8 cellular contexts compared by ENCODE assay signal in the genomic region with DNA sequence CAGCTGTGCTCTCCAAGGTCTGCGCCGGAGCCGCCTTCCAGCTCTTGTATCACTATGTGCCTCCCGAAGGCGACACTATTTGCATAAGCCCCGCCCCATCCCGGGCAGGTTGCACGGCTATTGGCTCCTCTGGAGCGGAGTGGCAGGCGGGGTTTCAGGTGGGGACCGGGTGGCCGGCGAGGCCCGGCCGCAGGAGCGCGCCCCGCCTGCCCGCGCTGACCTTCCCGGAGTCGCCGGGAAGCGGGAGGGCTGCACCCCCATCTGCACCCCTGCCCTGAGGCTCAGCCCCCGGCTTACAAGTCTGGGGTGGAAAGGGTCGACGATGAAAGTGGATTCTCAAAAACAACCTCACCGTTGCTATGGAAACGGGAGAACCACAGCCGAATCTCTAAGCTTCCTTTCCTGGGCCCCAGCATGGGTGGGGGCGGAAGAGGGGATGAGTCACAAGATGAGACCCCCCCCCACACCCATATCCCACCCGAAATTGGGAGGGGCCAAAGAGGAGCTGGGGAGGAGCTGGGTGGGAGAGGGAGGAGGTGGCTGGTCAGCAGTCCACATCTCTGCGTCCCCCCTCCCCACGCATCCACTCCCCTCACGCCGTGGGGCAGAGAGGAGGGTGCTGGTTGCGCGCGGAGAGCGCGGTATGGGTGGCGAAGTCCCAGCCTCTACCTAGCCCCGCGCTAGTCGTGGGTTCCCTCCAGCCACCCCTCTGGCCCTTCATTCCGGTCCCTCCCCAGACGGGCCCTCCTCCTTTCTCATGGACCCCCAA. TPM values are rescaled to one million over a fixed set of nuclear protein-coding genes. Genes with fewer than 3 reads are reported as not detected.
A peak's percentile ranks its signal among the peaks of the same experiment; 100 is the strongest.
DNase-seq lines count a peak whose midpoint lies in the region; ATAC-seq and TF ChIP-seq lines count a peak whose summit lies in the region.

A gene (minus strand): TSS at position 51 of the 769 bp plus-strand sequence. CDS start 6,830 bp downstream, outside the sequence.

- no peak within 1 kb of the TSS for H3K27ac Mint-ChIP-seq in Caco-2 (ENCODE audit: unreplicated experiment)

- H3K9me3 ChIP-seq in Caco-2 (no peaks in the 10 kb centered on the region), Loucy (ENCODE audit: insufficient read depth, low read depth, low read length) (no peaks in the 10 kb centered on the region), SJCRH30 (replicated peaks) (no peaks in the 10 kb centered on the region), gastroesophageal sphincter (no peaks in the 10 kb centered on the region), neutrophil (no peaks in the 10 kb centered on the region)

- 2 to 4% methylated on average over 5 to 11 of the region's 47 CpGs for WGBS in gastroesophageal sphincter (ENCODE audit: low coverage in 1 of 2), 2 donors

- H3K27me3 ChIP-seq in Caco-2 (replicated peaks; ENCODE audit: control insufficient read depth, insufficient read depth, low read length) = no peaks in the 10 kb centered on the region; the same call in 1 of the 2 replicates
- H3K27me3 ChIP-seq in Loucy (ENCODE audit: insufficient read depth, low read length, poor library complexity, severe bottlenecking) = no peaks in the 10 kb centered on the region
- peaks cover 2% of the 10 kb centered on the region; the same call in 1 of the 2 replicates for H3K27me3 ChIP-seq in SJCRH30
- peaks cover 91% of the 10 kb centered on the region for H3K27me3 ChIP-seq in gastroesophageal sphincter
- peaks cover 100% of the 10 kb centered on the region for H3K27me3 ChIP-seq in neutrophil

- no peak within 1 kb of the TSS for H2AFZ ChIP-seq in Loucy (ENCODE audit: low read length)

- H3K4me2 ChIP-seq in Loucy (ENCODE audit: low read depth, low read length, poor library complexity, severe bottlenecking) = peak within 1 kb of the TSS; percentile 58

- H3K9me3 Mint-ChIP-seq in Caco-2 (ENCODE audit: unreplicated experiment) = no peaks in the 10 kb centered on the region

- no TSS peak for BruUV-seq in Caco-2 (replicated peaks; lab: Mats Ljungman, UMichigan)

- no peak within 1 kb of the TSS for H3K9ac ChIP-seq in Loucy (ENCODE audit: low read depth, low read length, poor library complexity, severe bottlenecking)

- TF ChIP-seq POLR2A in gastroesophageal sphincter (IDR thresholded peaks at IDR 0.05) = no peak

- no peak for TF ChIP-seq CTCF in Caco-2 (IDR thresholded peaks at IDR 0.05; ENCODE audit: insufficient read depth in 1 of 2, low read depth in 1 of 2, low read length in 1 of 2, severe bottlenecking in 1 of 2, unreplicated experiment in 1 of 2)
- TF ChIP-seq CTCF in Loucy (conservative IDR thresholded peaks at IDR 0.05; ENCODE audit: low read length) = no peak
- no peak for TF ChIP-seq CTCF in gastroesophageal sphincter (IDR thresholded peaks at IDR 0.05)
- no peak for TF ChIP-seq CTCF in neutrophil (IDR thresholded peaks at IDR 0.05)

- H4K20me1 ChIP-seq in Loucy (ENCODE audit: insufficient read depth, low read length, poor library complexity, severe bottlenecking) = no peaks in the 10 kb centered on the region

- no peaks in the 10 kb centered on the region for H3K9me2 ChIP-seq in Loucy (replicated peaks; ENCODE audit: low read depth, low read length)

- H3K4me3 ChIP-seq in Caco-2 (ENCODE audit: low read depth, low read length) (peak within 1 kb of the TSS; percentile 30), Loucy (ENCODE audit: low read length, poor library complexity, severe bottlenecking) (peak within 1 kb of the TSS; percentile 43), SJCRH30 (peak within 1 kb of the TSS; percentile 46), gastroesophageal sphincter (peak within 1 kb of the TSS; percentile 8 to 49), neutrophil (ENCODE audit: low read depth in 1 of 2, low read length in 1 of 2) (peak within 1 kb of the TSS; percentile 30 to 64)

- intact Hi-C loops in Caco-2 (cut with micrococcal nuclease; ENCODE audit: unreplicated experiment) = no loop called here

- H3K27ac ChIP-seq in SJCRH30 (no peak within 1 kb of the TSS), gastroesophageal sphincter (no peak within 1 kb of the TSS), neutrophil (no peak within 1 kb of the TSS)

- CTCF ChIA-PET in Caco-2 (lab: Charles Lee) = interaction anchor here (0.5 to 1.1 kb wide), 5 partner anchors 34 to 641 kb away, joined by 3 to 6 read pairs (median 4); no protein-coding TSS in a partner anchor

- H3K36me3 ChIP-seq in Caco-2 (ENCODE audit: control insufficient read depth, insufficient read depth, low read length) = no peaks in the 10 kb centered on the region
- no peaks in the 10 kb centered on the region for H3K36me3 ChIP-seq in Loucy (ENCODE audit: insufficient read depth, low read length)
- H3K36me3 ChIP-seq in SJCRH30 = no peaks in the 10 kb centered on the region
- no peaks in the 10 kb centered on the region for H3K36me3 ChIP-seq in gastroesophageal sphincter
- no peaks in the 10 kb centered on the region for H3K36me3 ChIP-seq in neutrophil

- H3F3A ChIP-seq in Loucy (ENCODE audit: low read depth) = no peaks in the 10 kb centered on the region

- TF ChIP-seq EP300 in gastroesophageal sphincter (IDR thresholded peaks at IDR 0.05) = no peak

- H3K79me2 ChIP-seq in Loucy (ENCODE audit: insufficient read depth, low read length) = no peaks in the 10 kb centered on the region

- peaks cover 16% of the 10 kb centered on the region for H3K27me3 Mint-ChIP-seq in Caco-2 (ENCODE audit: insufficient read depth, unreplicated experiment)

- no peaks in the 10 kb centered on the region for H3K4me1 Mint-ChIP-seq in Caco-2 (ENCODE audit: low read depth, unreplicated experiment)

- H3K4me1 ChIP-seq in Caco-2 = peaks cover 4% of the 10 kb centered on the region; the same call in 1 of the 2 replicates
- no peaks in the 10 kb centered on the region for H3K4me1 ChIP-seq in Loucy (ENCODE audit: insufficient read depth, low read length, poor library complexity, severe bottlenecking)
- peaks cover 23% of the 10 kb centered on the region for H3K4me1 ChIP-seq in SJCRH30
- H3K4me1 ChIP-seq in gastroesophageal sphincter = peaks cover 0 to 20% (median 19%) of the 10 kb centered on the region in 3 donors
- peaks cover 15 to 18% of the 10 kb centered on the region in 2 experiments for H3K4me1 ChIP-seq in neutrophil (ENCODE audit: control insufficient read depth in 1 of 2, insufficient read depth in 1 of 2, low read depth in 1 of 2, low read length in 1 of 2)

- H3K36me3 Mint-ChIP-seq in Caco-2 (ENCODE audit: insufficient read depth, unreplicated experiment) = no peaks in the 10 kb centered on the region

- ATAC-seq in GM21717 (IDR thresholded peaks at IDR 0.05; ENCODE audit: unreplicated experiment) (peak; percentile 73), gastroesophageal sphincter (peak; percentile 91)

- POLR2A ChIA-PET in Caco-2 (lab: Charles Lee) = interaction anchor here (1.0 to 1.3 kb wide), 2 partner anchors 10 to 47 kb away, joined by 4 to 11 read pairs; a partner anchor contains a TSS

- DNase-seq in Caco-2 (peak; percentile 92), SJCRH30 (peak; percentile 85 to 87), stromal cell of bone marrow (ENCODE audit: low read depth) (peak; percentile 18)
- peak; percentile 91 for DNase-seq in activated naive CD4-positive, alpha-beta T cell treated with Interleukin-2 at 50 U/mL for 16 hours

- peak within 1 kb of the TSS; percentile 58 for H3K4me3 Mint-ChIP-seq in Caco-2 (ENCODE audit: unreplicated experiment)

RNA-seq across cellular contexts. Expression of the gene that starts here (rescaled TPM):
- total RNA-seq in Caco-2 (2022) (0.07 and 0.14 TPM in 2 replicates), gastroesophageal sphincter (1 to 10 TPM in 1 of 4 donors, under 1 TPM in 1, not detected in 2; 0.17 to 1.8 TPM)
- total RNA-seq in SJCRH30 (2014; rRNA removed; shearing (Covaris generic)) = 0.42 and 0.53 TPM in 2 replicates

Comparison
In these comparisons a context has a peak if more than half of its experiments do, and no peak if none do; other contexts are left out.
1. Peak in DNase-seq and H3K4me3 ChIP-seq in Caco-2; RNA of the gene not detected or under 1 TPM.
2. Peak in DNase-seq and H3K4me3 ChIP-seq in SJCRH30; RNA of the gene not detected or under 1 TPM.
3. DNase-seq: peak in every context shown above with its lines; median percentile 92 in Caco-2; 91 in activated naive CD4-positive, alpha-beta T cell treated with Interleukin-2 at 50 U/mL for 16 hours; 86 in SJCRH30; 18 in stromal cell of bone marrow.